Comparison of ENCODE assay signal across 8 cellular contexts in genomic region chr20:61861858-61862257, GRCh38.
"Had no signal": no experiment of that assay in that cellular context is flagged by ENCODE, and none has a peak within 500 bp of the region (broad histone marks: within the 10 kb centered on the region; RNA-seq: fewer than 3 reads in every experiment).

No MANE protein-coding gene starts in this region.

- H3K36me3 Mint-ChIP-seq: IgD-negative memory B cell had no signal

- ATAC-seq: HepG2 had no signal

- DNase-seq: IMR-90, KBM-7, KG1 had no signal

- H3K4me2 ChIP-seq: KMS-11 had no signal

- H3K4me1 Mint-ChIP-seq: IgD-negative memory B cell had no signal

- H3K4me3 Mint-ChIP-seq: IgD-negative memory B cell had no signal

- H3K4me3 ChIP-seq: K562 had no signal

- H3K27ac Mint-ChIP-seq: IgD-negative memory B cell had no signal

- H3K27ac ChIP-seq: HL-60, KMS-11 had no signal

- H3K9ac ChIP-seq: KMS-11 had no signal
